In genomic region chr10:69324583-69324982, GRCh38 we compare ENCODE assay signal across 19 cellular contexts. TPM values are rescaled to one million over a fixed set of nuclear protein-coding genes. Genes with fewer than 3 reads are reported as not detected.
DNase-seq lines count a peak whose midpoint lies in the region; ATAC-seq and TF ChIP-seq lines count a peak whose summit lies in the region.
"Had no signal": no experiment of that assay in that cellular context is flagged by ENCODE, and none has a peak within 500 bp of the region (broad histone marks: within the 10 kb centered on the region; RNA-seq: fewer than 3 reads in every experiment).

No MANE protein-coding gene starts in this region.

- H3K9ac ChIP-seq in HUES64 (ENCODE audit: low read depth, low read length): no peak overlapping the region

- no CpG with 5 or more reads among the region's 1 CpG for WGBS in HUES64
- 93% methylated on average over 1 of the region's 1 CpG for WGBS in thymus

- no peak for TF ChIP-seq CTCF in omental fat pad (IDR thresholded peaks at IDR 0.05)

- no peak overlapping the region for H3K4me3 Mint-ChIP-seq in activated naive CD8-positive, alpha-beta T cell
- H3K4me3 Mint-ChIP-seq in activated naive CD8-positive, alpha-beta T cell treated with anti-CD3 and anti-CD28 coated beads, Interleukin-2, amount 50 U/mL, for 24 hours: no peak overlapping the region
- H3K4me3 Mint-ChIP-seq: T-helper 1 cell treated with Interleukin-12 subunit alpha and Interleukin-12 subunit beta and Interleukin-4 antibody, amounts not matched to agents 30 μg/mL and 1 μg/mL, for 36 hours had no signal

- peaks cover 5% of the 10 kb centered on the region; the same call in 1 of the 2 replicates for H3K36me3 ChIP-seq in HUES64 (ENCODE audit: insufficient read depth, low read length)
- H3K36me3 ChIP-seq in effector memory CD4-positive, alpha-beta T cell (ENCODE audit: control insufficient read depth, insufficient read depth, low read length): no peaks in the 10 kb centered on the region
- H3K36me3 ChIP-seq in thymus (ENCODE audit: control insufficient read depth, insufficient read depth): peaks cover 7% of the 10 kb centered on the region
- H3K36me3 ChIP-seq: neutrophil had no signal

- no peak overlapping the region for H3K4me3 ChIP-seq in HUES64 (ENCODE audit: low read length)
- no peak overlapping the region for H3K4me3 ChIP-seq in effector memory CD4-positive, alpha-beta T cell (ENCODE audit: insufficient read depth, low read depth, low read length, poor library complexity, severe bottlenecking)
- H3K4me3 ChIP-seq in thymus (ENCODE audit: low read length): no peak overlapping the region
- H3K4me3 ChIP-seq: stomach had no signal

- H3K27me3 ChIP-seq in HUES64 (ENCODE audit: insufficient read depth, low read length) (no peaks in the 10 kb centered on the region), thymus (ENCODE audit: control insufficient read depth, insufficient read depth) (no peaks in the 10 kb centered on the region)
- H3K27me3 ChIP-seq in effector memory CD4-positive, alpha-beta T cell (replicated peaks; ENCODE audit: control insufficient read depth, insufficient read depth, low read length, poor library complexity, severe bottlenecking): no peaks in the 10 kb centered on the region
- H3K27me3 ChIP-seq: neutrophil, stomach had no signal

- H3K4me1 Mint-ChIP-seq in activated naive CD8-positive, alpha-beta T cell (ENCODE audit: low read depth): peaks cover 77% of the 10 kb centered on the region
- peaks cover 80% of the 10 kb centered on the region for H3K4me1 Mint-ChIP-seq in activated naive CD8-positive, alpha-beta T cell treated with anti-CD3 and anti-CD28 coated beads, Interleukin-2, amount 50 U/mL, for 24 hours

- H3K27ac ChIP-seq in HUES64 (ENCODE audit: low read depth, low read length) (0 out of 2 replicates have a peak overlapping the region, but pooled peaks have one; percentile 23), thymus (ENCODE audit: low read depth) (peak overlapping the region; percentile 5)
- H3K27ac ChIP-seq in effector memory CD4-positive, alpha-beta T cell (ENCODE audit: insufficient read depth, low read length, poor library complexity, severe bottlenecking): peak overlapping the region; percentile 18
- H3K27ac ChIP-seq: HL-60, neutrophil had no signal

- no peaks in the 10 kb centered on the region for H3K36me3 Mint-ChIP-seq in activated naive CD8-positive, alpha-beta T cell
- H3K36me3 Mint-ChIP-seq in activated naive CD8-positive, alpha-beta T cell treated with anti-CD3 and anti-CD28 coated beads, Interleukin-2, amount 50 U/mL, for 24 hours (ENCODE audit: low read depth): peaks cover 22% of the 10 kb centered on the region

- ATAC-seq in activated naive CD8-positive, alpha-beta T cell treated with anti-CD3 and anti-CD28 coated beads, Interleukin-2, amount 50 U/mL, for 24 hours: no peak
- no peak for ATAC-seq in omental fat pad (ENCODE audit: low FRiP score)

- peaks cover 59% of the 10 kb centered on the region for H3K4me1 ChIP-seq in HUES64 (ENCODE audit: insufficient read depth, low read length)
- peaks cover 39% of the 10 kb centered on the region for H3K4me1 ChIP-seq in effector memory CD4-positive, alpha-beta T cell (ENCODE audit: control insufficient read depth, insufficient read depth, low read length, poor library complexity, severe bottlenecking)
- peaks cover 31% of the 10 kb centered on the region for H3K4me1 ChIP-seq in thymus (ENCODE audit: control insufficient read depth, insufficient read depth, low read length)

- no peak for DNase-seq in activated naive CD8-positive, alpha-beta T cell treated with anti-CD3 and anti-CD28 coated beads, Interleukin-2, amount 50 U/mL, for 24 hours
- no peak for DNase-seq in effector memory CD4-positive, alpha-beta T cell
- no peak for DNase-seq in omental fat pad (ENCODE audit: low spot score)
- DNase-seq in NCI-H1694 treated with DMSO at 0.1 percent for 48 hours (lab: John Stamatoyannopoulos, UW): no peak
- no peak for DNase-seq in activated CD8-positive, alpha-beta memory T cell treated with anti-CD3 and anti-CD28 coated beads, Interleukin-2, amount 50 U/mL, for 4 hours
- DNase-seq: activated CD8-positive, alpha-beta memory T cell treated with anti-CD3 and anti-CD28 coated beads for 24 hours; amniotic stem cell; hypothalamus; NCI-H2107; retina; SHP77; stomach had no signal

- H3K27ac Mint-ChIP-seq in activated naive CD8-positive, alpha-beta T cell: peak overlapping the region; percentile 72
- no peak overlapping the region for H3K27ac Mint-ChIP-seq in activated naive CD8-positive, alpha-beta T cell treated with anti-CD3 and anti-CD28 coated beads, Interleukin-2, amount 50 U/mL, for 24 hours
- H3K27ac Mint-ChIP-seq: activated T-helper 2 cell treated with anti-CD3 and anti-CD28 coated beads, Interferon-gamma antibody, Interleukin-2, Interleukin-4, amounts not matched to agents 10 μg/mL and 5 μg/mL and 100 μg/mL, durations not matched to agents 14 hours and 24 hours and 36 hours; T-helper 1 cell treated with Interleukin-12 subunit alpha and Interleukin-12 subunit beta and Interleukin-4 antibody, amounts not matched to agents 30 μg/mL and 1 μg/mL, for 36 hours had no signal

- no peaks in the 10 kb centered on the region for H3K27me3 Mint-ChIP-seq in activated naive CD8-positive, alpha-beta T cell
- no peaks in the 10 kb centered on the region for H3K27me3 Mint-ChIP-seq in activated naive CD8-positive, alpha-beta T cell treated with anti-CD3 and anti-CD28 coated beads, Interleukin-2, amount 50 U/mL, for 24 hours

- no peaks in the 10 kb centered on the region for H3K9me3 Mint-ChIP-seq in activated naive CD8-positive, alpha-beta T cell (ENCODE audit: low read depth)
- no peaks in the 10 kb centered on the region for H3K9me3 Mint-ChIP-seq in activated naive CD8-positive, alpha-beta T cell treated with anti-CD3 and anti-CD28 coated beads, Interleukin-2, amount 50 U/mL, for 24 hours
- H3K9me3 Mint-ChIP-seq: activated T-helper 2 cell treated with anti-CD3 and anti-CD28 coated beads, Interferon-gamma antibody, Interleukin-2, Interleukin-4, amounts not matched to agents 10 μg/mL and 5 μg/mL and 100 μg/mL, durations not matched to agents 14 hours and 24 hours and 36 hours; T-helper 1 cell treated with Interleukin-12 subunit alpha and Interleukin-12 subunit beta and Interleukin-4 antibody, amounts not matched to agents 30 μg/mL and 1 μg/mL, for 36 hours had no signal

- H3K9me3 ChIP-seq in HUES64 (ENCODE audit: insufficient read depth, low read depth, low read length): no peaks in the 10 kb centered on the region
- no peaks in the 10 kb centered on the region for H3K9me3 ChIP-seq in effector memory CD4-positive, alpha-beta T cell (ENCODE audit: control insufficient read depth, low read length)
- H3K9me3 ChIP-seq in thymus (ENCODE audit: control insufficient read depth): no peaks in the 10 kb centered on the region
- H3K9me3 ChIP-seq: neutrophil, stomach had no signal

RNA-seq across cellular contexts. Expression of gene HK1, which starts 46.3 kb away (rescaled TPM):
- polyA plus RNA-seq in HUES64 (2013, experiment 1 of 2): 92.2 TPM
- polyA plus RNA-seq in HUES64 (2013, experiment 2 of 2): 96.4 TPM
- 33.7 TPM for polyA plus RNA-seq in thymus
- total RNA-seq in omental fat pad: 10 to 100 TPM; 38.0 to 93.2 (median 50.6) TPM
